Comparison of ENCODE assay signal across 8 cellular contexts in genomic region chr9:128034821-128035764, GRCh38. TPM values are rescaled to one million over a fixed set of nuclear protein-coding genes. Genes with fewer than 3 reads are reported as not detected.
A peak's percentile ranks its signal among the peaks of the same experiment; 100 is the strongest.
DNase-seq lines count a peak whose midpoint lies in the region; ATAC-seq and TF ChIP-seq lines count a peak whose summit lies in the region.

No MANE protein-coding gene starts in this region.

- peak overlapping the region; percentile 34 for H3K9ac ChIP-seq in SU-DHL-6 (ENCODE audit: low read length)
- H3K9ac ChIP-seq in adipocyte (ENCODE audit: low read length): no peak overlapping the region

- H4K20me1 ChIP-seq in SU-DHL-6 (ENCODE audit: low read depth, low read length): no peaks in the 10 kb centered on the region

- H3K79me2 ChIP-seq in SU-DHL-6 (ENCODE audit: insufficient read depth, low read length): no peaks in the 10 kb centered on the region

- TF ChIP-seq CTCF in SU-DHL-6 (IDR thresholded peaks at IDR 0.05; ENCODE audit: insufficient read depth, low read length, poor library complexity, severe bottlenecking): peak; percentile 68

- no peaks in the 10 kb centered on the region for H3K27me3 ChIP-seq in SU-DHL-6 (ENCODE audit: low read length)
- no peaks in the 10 kb centered on the region for H3K27me3 ChIP-seq in adipocyte (replicated peaks; ENCODE audit: control insufficient read depth, insufficient read depth, low read length)

- no peaks in the 10 kb centered on the region for H3K9me2 ChIP-seq in SU-DHL-6 (replicated peaks; ENCODE audit: insufficient read depth, low read length)

- H3K9me3 ChIP-seq in SU-DHL-6 (ENCODE audit: insufficient read depth, low read length) (no peaks in the 10 kb centered on the region), adipocyte (ENCODE audit: control insufficient read depth, low read length) (no peaks in the 10 kb centered on the region)

- DNase-seq in C1 segment of cervical spinal cord (lab: John Stamatoyannopoulos, UW) (peak in 12 of 14 donors; percentile 7 to 74 (median 50)), NCI-H1436 treated with DMSO at 0.1 percent for 48 hours (lab: John Stamatoyannopoulos, UW) (peak; percentile 24), adipocyte (ENCODE audit: low read depth) (peak; percentile 91), Right ventricle myocardium superior (peak; percentile 65), posterior cingulate gyrus (peak in 9 of 10 donors; percentile 20 to 94 (median 63))

- H3K4me1 ChIP-seq in adipocyte (ENCODE audit: control insufficient read depth, insufficient read depth, low read length): no peaks in the 10 kb centered on the region

- H3K27ac ChIP-seq in SU-DHL-6 (ENCODE audit: low read depth, low read length): peak overlapping the region; percentile 99

- H3K4me3 ChIP-seq in SU-DHL-6 (ENCODE audit: insufficient read depth, low read length, poor library complexity, severe bottlenecking) (no peak overlapping the region), adipocyte (ENCODE audit: low read length) (no peak overlapping the region)

- H3K36me3 ChIP-seq in SU-DHL-6 (ENCODE audit: low read length) (no peaks in the 10 kb centered on the region), adipocyte (ENCODE audit: control insufficient read depth, insufficient read depth, low read length, severe bottlenecking) (no peaks in the 10 kb centered on the region)

- peak overlapping the region; percentile 16 for H3K4me2 ChIP-seq in SU-DHL-6 (ENCODE audit: low read depth, low read length, poor library complexity, severe bottlenecking)

- intact Hi-C loops in Right ventricle myocardium superior (cut with DNase I): loop anchor here (2.0 kb wide), 1 partner anchor 90 kb away; no protein-coding TSS in a partner anchor
- intact Hi-C loops in posterior cingulate gyrus (cut with DNase I): loop anchor here (1.0 to 5.0 kb wide), 2 partner anchors 53 to 92 kb away; partner anchors contain the start of gene EEIG1

- H3F3A ChIP-seq in SU-DHL-6 (ENCODE audit: insufficient read depth): peaks cover 41% of the 10 kb centered on the region

- ATAC-seq in GM21526 (IDR thresholded peaks at IDR 0.05; ENCODE audit: low FRiP score, unreplicated experiment) (peak; percentile 52), Right ventricle myocardium superior (ENCODE audit: poor library complexity) (peak; percentile 96), HG03342 (IDR thresholded peaks at IDR 0.05; ENCODE audit: unreplicated experiment) (no peak)

- H2AFZ ChIP-seq in SU-DHL-6 (ENCODE audit: low read depth, low read length, severe bottlenecking): no peak overlapping the region

RNA-seq across cellular contexts. Expression of gene NAIF1, which starts 32.0 kb away (rescaled TPM):
- 4.5 TPM for total RNA-seq in Right ventricle myocardium superior

RNA-seq across cellular contexts. Expression of gene SLC25A25, which starts 32.9 kb away (rescaled TPM):
- 5.0 TPM for total RNA-seq in Right ventricle myocardium superior

RNA-seq across cellular contexts. Expression of gene EEIG1, which starts 54.3 kb away (rescaled TPM):
- total RNA-seq in Right ventricle myocardium superior: 21.8 TPM

Comparison
In these comparisons a context has a peak if more than half of its experiments do, and no peak if none do; other contexts are left out.
1. DNase-seq: peak in every context shown above with its lines; median percentile 91 in adipocyte; 65 in Right ventricle myocardium superior; 63 in posterior cingulate gyrus; 50 in C1 segment of cervical spinal cord; 24 in NCI-H1436 treated with DMSO at 0.1 percent for 48 hours.